ENCODE assay signal across 8 cellular contexts in genomic region chr9:128684065-128684324, GRCh38. TPM values are rescaled to one million over a fixed set of nuclear protein-coding genes. Genes with fewer than 3 reads are reported as not detected.
A peak's percentile ranks its signal among the peaks of the same experiment; 100 is the strongest.
DNase-seq lines count a peak whose midpoint lies in the region; ATAC-seq and TF ChIP-seq lines count a peak whose summit lies in the region.

No MANE protein-coding gene starts in this region.

- H3K36me3 ChIP-seq in GM23338 (ENCODE audit: insufficient read depth) (no peaks in the 10 kb centered on the region; the same call in 1 of the 2 replicates), iPS DF 6.9 (ENCODE audit: control insufficient read depth, insufficient read depth, low read length) (peaks cover 4% of the 10 kb centered on the region; the same call in 1 of the 2 replicates)

- H3K9me3 Mint-ChIP-seq in GM23338 = peaks cover 13% of the 10 kb centered on the region
- no peaks in the 10 kb centered on the region for H3K9me3 Mint-ChIP-seq in stimulated activated memory B cell treated with anti-CD40 and anti-IgM and Interleukin-4, amounts not matched to agents 10 μg/mL and 1 μg/mL and 100 μg/mL, for 72 hours

- H3K9me2 ChIP-seq in GM23338 (ENCODE audit: insufficient read depth) = no peaks in the 10 kb centered on the region

- peaks cover 39% of the 10 kb centered on the region for H3K4me1 ChIP-seq in GM23338 (ENCODE audit: insufficient read depth)
- H3K4me1 ChIP-seq in iPS DF 6.9 (ENCODE audit: control insufficient read depth, insufficient read depth, low read length) = 0 out of 2 replicates have a peak, but pooled peaks cover 4% of the 10 kb centered on the region

- peaks cover 34% of the 10 kb centered on the region for H4K20me1 ChIP-seq in GM23338 (replicated peaks; ENCODE audit: insufficient read depth)

- peaks cover 50% of the 10 kb centered on the region for H3K79me2 ChIP-seq in GM23338 (replicated peaks; ENCODE audit: insufficient read depth)

- TF ChIP-seq CTCF in GM23338 (conservative IDR thresholded peaks at IDR 0.05; ENCODE audit: low read depth in 2 of 2) (no peak), VCaP (conservative IDR thresholded peaks at IDR 0.05) (no peak)

- peak; percentile 0; the same call in 2 of the 3 replicates for ATAC-seq in GM23338
- no peak for ATAC-seq in stimulated activated memory B cell treated with anti-CD40 and anti-IgM and Interleukin-4, amounts not matched to agents 10 μg/mL and 1 μg/mL and 100 μg/mL, for 72 hours
- no peak for ATAC-seq in GM18498 (IDR thresholded peaks at IDR 0.05; ENCODE audit: unreplicated experiment)

- peaks cover 32% of the 10 kb centered on the region for H3K27me3 Mint-ChIP-seq in GM23338 (ENCODE audit: insufficient read depth, low read depth, poor library complexity)
- H3K27me3 Mint-ChIP-seq in stimulated activated memory B cell treated with anti-CD40 and anti-IgM and Interleukin-4, amounts not matched to agents 10 μg/mL and 1 μg/mL and 100 μg/mL, for 72 hours = no peaks in the 10 kb centered on the region

- H3K4me1 Mint-ChIP-seq in GM23338 = peaks cover 37% of the 10 kb centered on the region
- peaks cover 50% of the 10 kb centered on the region for H3K4me1 Mint-ChIP-seq in stimulated activated memory B cell treated with anti-CD40 and anti-IgM and Interleukin-4, amounts not matched to agents 10 μg/mL and 1 μg/mL and 100 μg/mL, for 72 hours

- no peak overlapping the region for H2AFZ ChIP-seq in GM23338

- H3K27me3 ChIP-seq in GM23338 (ENCODE audit: insufficient read depth) (no peaks in the 10 kb centered on the region), iPS DF 6.9 (ENCODE audit: control insufficient read depth, insufficient read depth, low read length) (no peaks in the 10 kb centered on the region)

- H3K36me3 Mint-ChIP-seq in GM23338 (ENCODE audit: low read depth) = peaks cover 60% of the 10 kb centered on the region
- peaks cover 17% of the 10 kb centered on the region for H3K36me3 Mint-ChIP-seq in stimulated activated memory B cell treated with anti-CD40 and anti-IgM and Interleukin-4, amounts not matched to agents 10 μg/mL and 1 μg/mL and 100 μg/mL, for 72 hours

- peak overlapping the region; percentile 100 for H3K27ac Mint-ChIP-seq in GM23338
- H3K27ac Mint-ChIP-seq in stimulated activated memory B cell treated with anti-CD40 and anti-IgM and Interleukin-4, amounts not matched to agents 10 μg/mL and 1 μg/mL and 100 μg/mL, for 72 hours = peak overlapping the region; percentile 86

- peak overlapping the region; percentile 100 for H3K4me3 Mint-ChIP-seq in GM23338
- H3K4me3 Mint-ChIP-seq in stimulated activated memory B cell treated with anti-CD40 and anti-IgM and Interleukin-4, amounts not matched to agents 10 μg/mL and 1 μg/mL and 100 μg/mL, for 72 hours = peak overlapping the region; percentile 88

- H3K9me3 ChIP-seq in iPS DF 6.9 (ENCODE audit: control insufficient read depth, insufficient read depth, low read length) = no peaks in the 10 kb centered on the region

- DNase-seq in GM23338 (ENCODE audit: low spot score) (no peak), iPS DF 6.9 (ENCODE audit: low read depth, low spot score) (no peak), HCEC 1CT (no peak), medulla oblongata (ENCODE audit: extremely low spot score) (no peak), SHP77 treated with DMSO at 0.1 percent for 48 hours (lab: John Stamatoyannopoulos, UW) (no peak)

- H3F3A ChIP-seq in GM23338 (replicated peaks; ENCODE audit: low read depth) = peaks cover 48% of the 10 kb centered on the region

- WGBS in iPS DF 6.9 (ENCODE audit: insufficient coverage, insufficient read length) = no CpG with 5 or more reads among the region's 3 CpGs

- H3K27ac ChIP-seq in GM23338 (ENCODE audit: low read depth) (peak overlapping the region; percentile 100), VCaP (peak overlapping the region; percentile 94), iPS DF 6.9 (ENCODE audit: low read length) (no peak overlapping the region)

- H3K4me3 ChIP-seq in GM23338 = peak overlapping the region; percentile 93
- peak overlapping the region; percentile 90 for H3K4me3 ChIP-seq in iPS DF 6.9 (ENCODE audit: low read length)

- H3K4me2 ChIP-seq in GM23338 = peak overlapping the region; percentile 99

TF ChIP-seq in GM23338, 12 proteins besides CTCF, POLR2A, EP300 and RAD21:
- TF ChIP-seq EZH2 (IDR thresholded peaks at IDR 0.05; ENCODE audit: low read depth, unreplicated experiment) (no peak), NANOG (IDR thresholded peaks at IDR 0.05; ENCODE audit: borderline replicate concordance) (no peak), ZNF462 (CRISPR knock-in tag; IDR thresholded peaks at IDR 0.05) (no peak)

RNA-seq across cellular contexts. Expression of gene SET, which starts 5.0 kb away (rescaled TPM):
- 949 and 964 TPM in 2 replicates for total RNA-seq in GM23338 (2014; rRNA removed; shearing (Covaris generic))
- 1,113 and 1,261 TPM in 2 replicates for polyA plus RNA-seq in GM23338 (2016; fragmentation: Nextera tagmentation; extraction: Ambion mirVana)

RNA-seq across cellular contexts. Expression of gene PKN3, which starts 18.3 kb away (rescaled TPM):
- total RNA-seq in GM23338 (2014; rRNA removed; shearing (Covaris generic)) = 16.3 and 17.7 TPM in 2 replicates
- 6.2 and 6.7 TPM in 2 replicates for polyA plus RNA-seq in GM23338 (2016; fragmentation: Nextera tagmentation; extraction: Ambion mirVana)

RNA-seq across cellular contexts. Expression of gene DYNC2I2, which starts 27.3 kb away (rescaled TPM):
- 68.4 and 78.3 TPM in 2 replicates for total RNA-seq in GM23338 (2014; rRNA removed; shearing (Covaris generic))
- polyA plus RNA-seq in GM23338 (2016; fragmentation: Nextera tagmentation; extraction: Ambion mirVana) = 48.7 and 51.5 TPM in 2 replicates

RNA-seq across cellular contexts. Expression of gene ZDHHC12, which starts 39.9 kb away (rescaled TPM):
- 54.1 and 57.9 TPM in 2 replicates for total RNA-seq in GM23338 (2014; rRNA removed; shearing (Covaris generic))
- polyA plus RNA-seq in GM23338 (2016; fragmentation: Nextera tagmentation; extraction: Ambion mirVana) = 47.5 and 50.3 TPM in 2 replicates
